In genomic region chr10:124689911-124690498, GRCh38 we compare ENCODE assay signal across 18 cellular contexts. TPM values are rescaled to one million over a fixed set of nuclear protein-coding genes. Genes with fewer than 3 reads are reported as not detected.
DNase-seq lines count a peak whose midpoint lies in the region; ATAC-seq, FAIRE-seq and TF ChIP-seq lines count a peak whose summit lies in the region.
"Had no signal": no experiment of that assay in that cellular context is flagged by ENCODE, and none has a peak within 500 bp of the region (broad histone marks: within the 10 kb centered on the region; RNA-seq: fewer than 3 reads in every experiment).

No MANE protein-coding gene starts in this region.

- no peak overlapping the region for H3K27ac ChIP-seq in keratinocyte (ENCODE audit: control insufficient read depth, insufficient read depth, low read length)
- H3K27ac ChIP-seq: epithelial cell of prostate, HL-60, suprapubic skin had no signal

- H3K9me3 Mint-ChIP-seq in activated naive CD4-positive, alpha-beta T cell treated with anti-CD3 and anti-CD28 coated beads for 36 hours = no peaks in the 10 kb centered on the region
- H3K9me3 Mint-ChIP-seq in activated B cell treated with CpG ODN at 0.5 μM for 24 hours = no peaks in the 10 kb centered on the region
- no peaks in the 10 kb centered on the region for H3K9me3 Mint-ChIP-seq in stimulated activated naive CD8-positive, alpha-beta T cell treated with anti-CD3 and anti-CD28 coated beads, Interleukin-15, amount 100 ng/mL, for 72 hours

- H3K9me3 ChIP-seq in keratinocyte (ENCODE audit: control insufficient read depth, low read depth, low read length) = no peaks in the 10 kb centered on the region
- H3K9me3 ChIP-seq: suprapubic skin had no signal

- H3K4me1 ChIP-seq in keratinocyte (ENCODE audit: control insufficient read depth, extremely low read depth, insufficient read depth, low read length) = peaks cover 15% of the 10 kb centered on the region

- peak overlapping the region; percentile 30 for H3K27ac Mint-ChIP-seq in activated naive CD4-positive, alpha-beta T cell treated with anti-CD3 and anti-CD28 coated beads for 36 hours
- peak overlapping the region; percentile 86 for H3K27ac Mint-ChIP-seq in activated B cell treated with CpG ODN at 0.5 μM for 24 hours
- no peak overlapping the region for H3K27ac Mint-ChIP-seq in stimulated activated naive CD8-positive, alpha-beta T cell treated with anti-CD3 and anti-CD28 coated beads, Interleukin-15, amount 100 ng/mL, for 72 hours

- H3K27me3 ChIP-seq in keratinocyte (ENCODE audit: control insufficient read depth, extremely low read depth, insufficient read depth, low read length) = no peaks in the 10 kb centered on the region
- H3K27me3 ChIP-seq: suprapubic skin had no signal

- POLR2A ChIA-PET in activated B cell treated with CpG ODN at 0.5 μM for 24 hours (lab: Charles Lee) = interaction anchor here (0.8 to 11.2 kb wide), 10 partner anchors 7 to 89 kb away, joined by 3 to 133 read pairs (median 4); no protein-coding TSS in a partner anchor

- H3K4me3 Mint-ChIP-seq in activated naive CD4-positive, alpha-beta T cell treated with anti-CD3 and anti-CD28 coated beads for 36 hours = no peak overlapping the region
- H3K4me3 Mint-ChIP-seq in activated B cell treated with CpG ODN at 0.5 μM for 24 hours = no peak overlapping the region
- no peak overlapping the region for H3K4me3 Mint-ChIP-seq in stimulated activated naive CD8-positive, alpha-beta T cell treated with anti-CD3 and anti-CD28 coated beads, Interleukin-15, amount 100 ng/mL, for 72 hours

- peaks cover 3% of the 10 kb centered on the region for H3K79me2 ChIP-seq in keratinocyte (ENCODE audit: control insufficient read depth, insufficient read depth, low read length)

- no peak overlapping the region for H2AFZ ChIP-seq in keratinocyte (ENCODE audit: control insufficient read depth, low read length)

- peak; percentile 34 for FAIRE-seq in keratinocyte (lab: Jason Lieb, UNC)
- FAIRE-seq: colon, kidney had no signal

- H3K36me3 ChIP-seq in keratinocyte (ENCODE audit: control insufficient read depth in 2 of 2, extremely low read depth in 1 of 2, insufficient read depth in 2 of 2, low read length in 2 of 2) = peaks cover 12 to 17% of the 10 kb centered on the region in 2 experiments

- intact Hi-C loops in activated naive CD4-positive, alpha-beta T cell treated with anti-CD3 and anti-CD28 coated beads for 36 hours (cut with micrococcal nuclease) = loop anchor here (1.0 to 5.0 kb wide), 5 partner anchors 28 to 112 kb away; partner anchors contain the start of gene ABRAXAS2
- intact Hi-C loops in activated B cell treated with CpG ODN at 0.5 μM for 24 hours (cut with micrococcal nuclease) = loop anchor here (1.0 to 5.0 kb wide), 2 partner anchors 10 to 38 kb away; no protein-coding TSS in a partner anchor

- H3K9me1 ChIP-seq in keratinocyte (ENCODE audit: control insufficient read depth, extremely low read depth, insufficient read depth, low read length) = peaks cover 9% of the 10 kb centered on the region

- no peak overlapping the region for H3K4me3 ChIP-seq in keratinocyte (ENCODE audit: control insufficient read depth in 2 of 3, extremely low read depth in 1 of 3, insufficient read depth in 2 of 3, low read depth in 1 of 3, low read length in 3 of 3)
- H3K4me3 ChIP-seq: suprapubic skin had no signal

- peaks cover 6% of the 10 kb centered on the region for H4K20me1 ChIP-seq in keratinocyte (ENCODE audit: control insufficient read depth, extremely low read depth, insufficient read depth, low read length)

- no peak overlapping the region for H3K9ac ChIP-seq in keratinocyte (ENCODE audit: control insufficient read depth, extremely low read depth, insufficient read depth, low read length)

- H3K4me2 ChIP-seq in keratinocyte (ENCODE audit: control insufficient read depth, extremely low read depth, insufficient read depth, low read depth, low read length) = no peak overlapping the region

- CTCF ChIA-PET in activated naive CD4-positive, alpha-beta T cell treated with anti-CD3 and anti-CD28 coated beads for 36 hours (lab: Charles Lee) = interaction anchor here (0.8 to 5.7 kb wide), 9 partner anchors 10 to 149 kb away, joined by 3 to 58 read pairs (median 6); no protein-coding TSS in a partner anchor
- CTCF ChIA-PET in activated B cell treated with CpG ODN at 0.5 μM for 24 hours (lab: Charles Lee) = interaction anchor here (0.8 to 5.8 kb wide), 8 partner anchors 9 to 150 kb away, joined by 3 to 43 read pairs (median 4); no protein-coding TSS in a partner anchor

- dilution Hi-C loops in keratinocyte (cut with MboI; ENCODE audit: extremely low pct_ligation_motif_present, low sequenced_read_pairs) = no loop called here

- peak; percentile 65 for DNase-seq in activated naive CD4-positive, alpha-beta T cell treated with anti-CD3 and anti-CD28 coated beads for 36 hours
- no peak for DNase-seq in activated naive CD4-positive, alpha-beta T cell (lab: John Stamatoyannopoulos, UW)
- no peak for DNase-seq in activated B cell treated with CpG ODN at 0.5 μM for 24 hours
- DNase-seq in keratinocyte (ENCODE audit: low read depth, low spot score) = no peak
- DNase-seq in stimulated activated naive CD8-positive, alpha-beta T cell treated with anti-CD3 and anti-CD28 coated beads, Interleukin-15, amount 100 ng/mL, for 72 hours = peak in 1 of 2 donors; percentile 54
- no peak for DNase-seq in NCI-H526 (lab: John Stamatoyannopoulos, UW)
- DNase-seq: Calu3, head of caudate nucleus, Karpas-422, kidney, NCI-H226, SIG-M5 had no signal

- H3K4me1 Mint-ChIP-seq in activated naive CD4-positive, alpha-beta T cell treated with anti-CD3 and anti-CD28 coated beads for 36 hours (ENCODE audit: low read depth) = peaks cover 76% of the 10 kb centered on the region
- H3K4me1 Mint-ChIP-seq in activated B cell treated with CpG ODN at 0.5 μM for 24 hours = peaks cover 86% of the 10 kb centered on the region
- peaks cover 77% of the 10 kb centered on the region for H3K4me1 Mint-ChIP-seq in stimulated activated naive CD8-positive, alpha-beta T cell treated with anti-CD3 and anti-CD28 coated beads, Interleukin-15, amount 100 ng/mL, for 72 hours

- H3K27me3 Mint-ChIP-seq in activated naive CD4-positive, alpha-beta T cell treated with anti-CD3 and anti-CD28 coated beads for 36 hours (ENCODE audit: low read depth) = no peaks in the 10 kb centered on the region
- no peaks in the 10 kb centered on the region for H3K27me3 Mint-ChIP-seq in activated B cell treated with CpG ODN at 0.5 μM for 24 hours
- H3K27me3 Mint-ChIP-seq in stimulated activated naive CD8-positive, alpha-beta T cell treated with anti-CD3 and anti-CD28 coated beads, Interleukin-15, amount 100 ng/mL, for 72 hours = peaks cover 19% of the 10 kb centered on the region

- peaks cover 17% of the 10 kb centered on the region for H3K36me3 Mint-ChIP-seq in activated naive CD4-positive, alpha-beta T cell treated with anti-CD3 and anti-CD28 coated beads for 36 hours (ENCODE audit: low read depth)
- H3K36me3 Mint-ChIP-seq in activated B cell treated with CpG ODN at 0.5 μM for 24 hours (ENCODE audit: low read depth) = peaks cover 65% of the 10 kb centered on the region

- no peak for ATAC-seq in activated B cell treated with CpG ODN at 0.5 μM for 24 hours (ENCODE audit: low read depth)
- peak; percentile 29 for ATAC-seq in stimulated activated naive CD8-positive, alpha-beta T cell treated with anti-CD3 and anti-CD28 coated beads, Interleukin-15, amount 100 ng/mL, for 72 hours
- ATAC-seq in SK-N-SH treated with all-trans-retinoic acid at 6 μM for 48 hours = no peak
- ATAC-seq in HG02885 (IDR thresholded peaks at IDR 0.05; ENCODE audit: poor library complexity, unreplicated experiment) = no peak

- TF ChIP-seq CTCF in activated B cell treated with CpG ODN at 0.5 μM for 24 hours (IDR thresholded peaks at IDR 0.05) (no peak), keratinocyte (optimal IDR thresholded peaks at IDR 0.05 in 1 of 3, IDR thresholded peaks at IDR 0.05 in 1 of 3, conservative IDR thresholded peaks at IDR 0.05 in 1 of 3; ENCODE audit: extremely low read depth in 1 of 3, insufficient read depth in 2 of 3, low read length in 3 of 3) (no peak)

TF ChIP-seq in SK-N-SH treated with all-trans-retinoic acid at 6 μM for 48 hours, 23 proteins besides CTCF, POLR2A, EP300 and RAD21 (continues in another document):
- TF ChIP-seq CSDC2 (CRISPR knock-in tag; IDR thresholded peaks at IDR 0.05) (no peak), ZC3H10 (CRISPR knock-in tag; IDR thresholded peaks at IDR 0.05) (no peak), TSHZ2 (CRISPR knock-in tag; IDR thresholded peaks at IDR 0.05) (no peak), ESRRG (CRISPR knock-in tag; IDR thresholded peaks at IDR 0.05) (no peak)

RNA-seq across cellular contexts. Expression of gene FAM53B, which starts 54.2 kb away (rescaled TPM):
- total RNA-seq in activated naive CD4-positive, alpha-beta T cell treated with anti-CD3 and anti-CD28 coated beads for 36 hours = 10 to 100 TPM; 11.8 to 11.9 TPM
- total RNA-seq in activated B cell treated with CpG ODN at 0.5 μM for 24 hours = 70.9 and 73.9 TPM in 2 replicates
- polyA plus RNA-seq in keratinocyte = 8.6 to 13.2 TPM (median 9.0 TPM) in 3 replicates
- 4.1 TPM for polyA plus RNA-seq in keratinocyte (2011; ENCODE audit: low read depth)
- 5.6 and 8.3 TPM in 2 replicates for polyA plus RNA-seq in keratinocyte (2011; cell fraction: cytosol; rRNA removed)
- 12.2 and 14.8 TPM in 2 replicates for polyA plus RNA-seq in keratinocyte (2011; cell fraction: nucleus; rRNA removed)
- 9.6 and 13.6 TPM in 2 replicates for polyA plus RNA-seq in keratinocyte (2012; ENCODE audit: low replicate concordance)
- 24.9 to 47.9 TPM (median 32.6 TPM) in 3 replicates for polyA minus RNA-seq in keratinocyte
- polyA minus RNA-seq in keratinocyte (2011; cell fraction: cytosol; rRNA and poly(A)+ RNA removed) = 32.8 TPM
- 23.2 and 32.0 TPM in 2 replicates for polyA minus RNA-seq in keratinocyte (2011; cell fraction: nucleus; rRNA and poly(A)+ RNA removed)

Comparison
In these comparisons a context has a peak if more than half of its experiments do, and no peak if none do; other contexts are left out.
1. H3K27ac Mint-ChIP-seq: peak in activated naive CD4-positive, alpha-beta T cell treated with anti-CD3 and anti-CD28 coated beads for 36 hours (single experiment) and activated B cell treated with CpG ODN at 0.5 μM for 24 hours (single experiment); none in stimulated activated naive CD8-positive, alpha-beta T cell treated with anti-CD3 and anti-CD28 coated beads, Interleukin-15, amount 100 ng/mL, for 72 hours (0 of 2).